In the genomic region with DNA sequence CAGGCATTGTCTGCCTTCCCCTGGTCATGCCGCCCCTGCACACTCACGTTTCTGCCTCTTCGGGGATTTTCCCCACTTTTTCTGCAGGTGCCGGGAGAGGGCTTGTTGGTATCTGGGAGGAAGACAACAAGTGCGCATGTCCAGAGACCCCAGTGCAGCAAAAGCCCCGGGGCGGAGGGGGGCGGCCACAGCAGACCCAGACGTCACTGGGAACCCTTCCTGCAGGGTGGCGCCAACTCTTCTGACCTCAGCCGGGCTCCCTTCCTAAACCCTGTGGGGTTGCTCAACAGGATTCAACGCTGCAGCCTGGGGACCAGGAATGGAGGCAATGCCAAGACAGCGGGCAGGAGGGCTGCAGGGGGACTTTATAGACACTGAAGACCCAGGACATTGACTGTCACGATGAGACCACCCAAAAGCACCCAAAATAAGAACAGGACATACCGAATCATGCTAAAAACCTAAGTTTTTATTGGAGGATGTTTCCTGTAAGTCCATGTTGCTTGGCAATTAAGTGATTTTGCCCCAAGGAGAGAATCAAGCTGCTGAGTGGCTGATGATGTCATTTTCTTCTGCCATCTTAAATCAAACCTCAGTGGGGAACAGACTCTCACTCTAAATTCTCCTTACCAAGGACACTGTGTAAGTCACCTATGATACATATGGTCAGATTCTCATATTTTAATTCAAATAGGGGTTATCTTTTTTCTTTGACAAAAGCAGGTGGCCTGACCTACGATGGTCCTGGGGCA, we compare ENCODE assay signal across 2 cellular contexts.
TF ChIP-seq lines count a peak whose summit lies in the region.

No MANE protein-coding gene starts in this region.

TF ChIP-seq in HEK293, 187 proteins besides CTCF, POLR2A, EP300 and RAD21:
- TF ChIP-seq, protein P1, sequence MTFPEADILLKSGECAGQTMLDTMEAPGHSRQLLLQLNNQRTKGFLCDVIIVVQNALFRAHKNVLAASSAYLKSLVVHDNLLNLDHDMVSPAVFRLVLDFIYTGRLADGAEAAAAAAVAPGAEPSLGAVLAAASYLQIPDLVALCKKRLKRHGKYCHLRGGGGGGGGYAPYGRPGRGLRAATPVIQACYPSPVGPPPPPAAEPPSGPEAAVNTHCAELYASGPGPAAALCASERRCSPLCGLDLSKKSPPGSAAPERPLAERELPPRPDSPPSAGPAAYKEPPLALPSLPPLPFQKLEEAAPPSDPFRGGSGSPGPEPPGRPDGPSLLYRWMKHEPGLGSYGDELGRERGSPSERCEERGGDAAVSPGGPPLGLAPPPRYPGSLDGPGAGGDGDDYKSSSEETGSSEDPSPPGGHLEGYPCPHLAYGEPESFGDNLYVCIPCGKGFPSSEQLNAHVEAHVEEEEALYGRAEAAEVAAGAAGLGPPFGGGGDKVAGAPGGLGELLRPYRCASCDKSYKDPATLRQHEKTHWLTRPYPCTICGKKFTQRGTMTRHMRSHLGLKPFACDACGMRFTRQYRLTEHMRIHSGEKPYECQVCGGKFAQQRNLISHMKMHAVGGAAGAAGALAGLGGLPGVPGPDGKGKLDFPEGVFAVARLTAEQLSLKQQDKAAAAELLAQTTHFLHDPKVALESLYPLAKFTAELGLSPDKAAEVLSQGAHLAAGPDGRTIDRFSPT (tag by site-specific recombination; IDR thresholded peaks at IDR 0.05) = no peak
- TF ChIP-seq ZNF629 (tag by site-specific recombination; IDR thresholded peaks at IDR 0.05) (0 out of 2 replicates have a peak, but pooled peaks have one; percentile 31), ZNF76 (tag by site-specific recombination; IDR thresholded peaks at IDR 0.05; ENCODE audit: borderline replicate concordance, low read depth) (no peak), GLIS1 (tag by site-specific recombination; IDR thresholded peaks at IDR 0.05) (0 out of 2 replicates have a peak, but pooled peaks have one; percentile 17), KLF9 (tag by site-specific recombination; IDR thresholded peaks at IDR 0.05; ENCODE audit: low read depth) (no peak), ZIC2 (tag by site-specific recombination; IDR thresholded peaks at IDR 0.05) (0 out of 2 replicates have a peak, but pooled peaks have one; percentile 9), ZNF660 (tag by site-specific recombination; IDR thresholded peaks at IDR 0.05) (0 out of 2 replicates have a peak, but pooled peaks have one; percentile 43)
- TF ChIP-seq, protein P2, sequence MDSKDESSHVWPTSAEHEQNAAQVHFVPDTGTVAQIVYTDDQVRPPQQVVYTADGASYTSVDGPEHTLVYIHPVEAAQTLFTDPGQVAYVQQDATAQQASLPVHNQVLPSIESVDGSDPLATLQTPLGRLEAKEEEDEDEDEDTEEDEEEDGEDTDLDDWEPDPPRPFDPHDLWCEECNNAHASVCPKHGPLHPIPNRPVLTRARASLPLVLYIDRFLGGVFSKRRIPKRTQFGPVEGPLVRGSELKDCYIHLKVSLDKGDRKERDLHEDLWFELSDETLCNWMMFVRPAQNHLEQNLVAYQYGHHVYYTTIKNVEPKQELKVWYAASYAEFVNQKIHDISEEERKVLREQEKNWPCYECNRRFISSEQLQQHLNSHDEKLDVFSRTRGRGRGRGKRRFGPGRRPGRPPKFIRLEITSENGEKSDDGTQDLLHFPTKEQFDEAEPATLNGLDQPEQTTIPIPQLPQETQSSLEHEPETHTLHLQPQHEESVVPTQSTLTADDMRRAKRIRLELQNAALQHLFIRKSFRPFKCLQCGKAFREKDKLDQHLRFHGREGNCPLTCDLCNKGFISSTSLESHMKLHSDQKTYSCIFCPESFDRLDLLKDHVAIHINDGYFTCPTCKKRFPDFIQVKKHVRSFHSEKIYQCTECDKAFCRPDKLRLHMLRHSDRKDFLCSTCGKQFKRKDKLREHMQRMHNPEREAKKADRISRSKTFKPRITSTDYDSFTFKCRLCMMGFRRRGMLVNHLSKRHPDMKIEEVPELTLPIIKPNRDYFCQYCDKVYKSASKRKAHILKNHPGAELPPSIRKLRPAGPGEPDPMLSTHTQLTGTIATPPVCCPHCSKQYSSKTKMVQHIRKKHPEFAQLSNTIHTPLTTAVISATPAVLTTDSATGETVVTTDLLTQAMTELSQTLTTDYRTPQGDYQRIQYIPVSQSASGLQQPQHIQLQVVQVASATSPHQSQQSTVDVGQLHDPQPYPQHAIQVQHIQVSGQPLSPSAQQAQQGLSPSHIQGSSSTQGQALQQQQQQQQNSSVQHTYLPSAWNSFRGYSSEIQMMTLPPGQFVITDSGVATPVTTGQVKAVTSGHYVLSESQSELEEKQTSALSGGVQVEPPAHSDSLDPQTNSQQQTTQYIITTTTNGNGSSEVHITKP (tag by site-specific recombination; IDR thresholded peaks at IDR 0.05) = peak; percentile 34; the same call in 1 of the 2 replicates
- TF ChIP-seq, protein P3, sequence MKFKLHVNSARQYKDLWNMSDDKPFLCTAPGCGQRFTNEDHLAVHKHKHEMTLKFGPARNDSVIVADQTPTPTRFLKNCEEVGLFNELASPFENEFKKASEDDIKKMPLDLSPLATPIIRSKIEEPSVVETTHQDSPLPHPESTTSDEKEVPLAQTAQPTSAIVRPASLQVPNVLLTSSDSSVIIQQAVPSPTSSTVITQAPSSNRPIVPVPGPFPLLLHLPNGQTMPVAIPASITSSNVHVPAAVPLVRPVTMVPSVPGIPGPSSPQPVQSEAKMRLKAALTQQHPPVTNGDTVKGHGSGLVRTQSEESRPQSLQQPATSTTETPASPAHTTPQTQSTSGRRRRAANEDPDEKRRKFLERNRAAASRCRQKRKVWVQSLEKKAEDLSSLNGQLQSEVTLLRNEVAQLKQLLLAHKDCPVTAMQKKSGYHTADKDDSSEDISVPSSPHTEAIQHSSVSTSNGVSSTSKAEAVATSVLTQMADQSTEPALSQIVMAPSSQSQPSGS (tag by site-specific recombination; IDR thresholded peaks at IDR 0.05; ENCODE audit: low read depth) = peak; percentile 67
- TF ChIP-seq, protein P4, sequence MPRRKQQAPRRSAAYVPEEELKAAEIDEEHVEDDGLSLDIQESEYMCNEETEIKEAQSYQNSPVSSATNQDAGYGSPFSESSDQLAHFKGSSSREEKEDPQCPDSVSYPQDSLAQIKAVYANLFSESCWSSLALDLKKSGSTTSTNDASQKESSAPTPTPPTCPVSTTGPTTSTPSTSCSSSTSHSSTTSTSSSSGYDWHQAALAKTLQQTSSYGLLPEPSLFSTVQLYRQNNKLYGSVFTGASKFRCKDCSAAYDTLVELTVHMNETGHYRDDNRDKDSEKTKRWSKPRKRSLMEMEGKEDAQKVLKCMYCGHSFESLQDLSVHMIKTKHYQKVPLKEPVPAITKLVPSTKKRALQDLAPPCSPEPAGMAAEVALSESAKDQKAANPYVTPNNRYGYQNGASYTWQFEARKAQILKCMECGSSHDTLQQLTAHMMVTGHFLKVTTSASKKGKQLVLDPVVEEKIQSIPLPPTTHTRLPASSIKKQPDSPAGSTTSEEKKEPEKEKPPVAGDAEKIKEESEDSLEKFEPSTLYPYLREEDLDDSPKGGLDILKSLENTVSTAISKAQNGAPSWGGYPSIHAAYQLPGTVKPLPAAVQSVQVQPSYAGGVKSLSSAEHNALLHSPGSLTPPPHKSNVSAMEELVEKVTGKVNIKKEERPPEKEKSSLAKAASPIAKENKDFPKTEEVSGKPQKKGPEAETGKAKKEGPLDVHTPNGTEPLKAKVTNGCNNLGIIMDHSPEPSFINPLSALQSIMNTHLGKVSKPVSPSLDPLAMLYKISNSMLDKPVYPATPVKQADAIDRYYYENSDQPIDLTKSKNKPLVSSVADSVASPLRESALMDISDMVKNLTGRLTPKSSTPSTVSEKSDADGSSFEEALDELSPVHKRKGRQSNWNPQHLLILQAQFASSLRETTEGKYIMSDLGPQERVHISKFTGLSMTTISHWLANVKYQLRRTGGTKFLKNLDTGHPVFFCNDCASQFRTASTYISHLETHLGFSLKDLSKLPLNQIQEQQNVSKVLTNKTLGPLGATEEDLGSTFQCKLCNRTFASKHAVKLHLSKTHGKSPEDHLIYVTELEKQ (tag by site-specific recombination; IDR thresholded peaks at IDR 0.05; ENCODE audit: borderline replicate concordance) = no peak

TF ChIP-seq in H1, 55 proteins besides CTCF, POLR2A, EP300 and RAD21:
- TF ChIP-seq RBBP5 (IDR thresholded peaks at IDR 0.05; ENCODE audit: borderline replicate concordance, low read depth, low read length) (no peak), KDM5A (IDR thresholded peaks at IDR 0.05; ENCODE audit: low read length) (no peak), YY1 (IDR thresholded peaks at IDR 0.05; ENCODE audit: low read depth, low read length) (no peak), GABPA (IDR thresholded peaks at IDR 0.05; ENCODE audit: borderline replicate concordance, insufficient read depth, low read length) (no peak), PHF8 (conservative IDR thresholded peaks at IDR 0.05; ENCODE audit: low read depth, low read length) (no peak), SIRT6 (IDR thresholded peaks at IDR 0.05; ENCODE audit: low read length) (no peak), EZH2 (IDR thresholded peaks at IDR 0.05; ENCODE audit: low read depth, low read length, severe bottlenecking) (no peak), RFX5 (IDR thresholded peaks at IDR 0.05; ENCODE audit: borderline replicate concordance, low read depth, low read length) (no peak)
